13 cellular contexts compared by ENCODE assay signal in genomic region chr6:136959471-136959891, GRCh38. TPM values are rescaled to one million over a fixed set of nuclear protein-coding genes. Genes with fewer than 3 reads are reported as not detected.
DNase-seq lines count a peak whose midpoint lies in the region; TF ChIP-seq lines count a peak whose summit lies in the region.
"Had no signal": no experiment of that assay in that cellular context is flagged by ENCODE, and none has a peak within 500 bp of the region (broad histone marks: within the 10 kb centered on the region; RNA-seq: fewer than 3 reads in every experiment).

No MANE protein-coding gene starts in this region.

- H3K9me3 Mint-ChIP-seq in type B pancreatic cell = no peaks in the 10 kb centered on the region
- H3K9me3 Mint-ChIP-seq: activated CD4-positive, alpha-beta T cell treated with anti-CD3 and anti-CD28 coated beads, Interleukin-2, amount 10 ng/mL, durations not matched to agents 24 days and 14 days; activated T-helper 2 cell treated with anti-CD3 and anti-CD28 coated beads, Interferon-gamma antibody, Interleukin-2, Interleukin-4, amounts not matched to agents 10 μg/mL and 5 μg/mL and 100 μg/mL, durations not matched to agents 14 hours and 24 hours and 36 hours; immature natural killer cell had no signal

- peak; percentile 53 to 57 for DNase-seq in NCI-H526 (lab: John Stamatoyannopoulos, UW)
- DNase-seq in NCI-H526 treated with DMSO at 0.1 percent for 48 hours (lab: John Stamatoyannopoulos, UW) = no peak
- peak; percentile 72 for DNase-seq in NCI-H510A (lab: John Stamatoyannopoulos, UW)
- peak; percentile 8 to 42 for DNase-seq in erythroblast (lab: John Stamatoyannopoulos, UW)
- DNase-seq in type B pancreatic cell (ENCODE audit: extremely low spot score, unreplicated experiment) = no peak
- DNase-seq in 8988T = no peak
- no peak for DNase-seq in NCI-H2227 (lab: John Stamatoyannopoulos, UW; ENCODE audit: unreplicated experiment)
- no peak for DNase-seq in esophagus squamous epithelium (lab: John Stamatoyannopoulos, UW)
- DNase-seq: activated CD4-positive, alpha-beta T cell treated with anti-CD3 and anti-CD28 coated beads, Interleukin-2, amount 10 ng/mL, durations not matched to agents 24 days and 14 days; immature natural killer cell had no signal

- no peak for TF ChIP-seq POLR2A in erythroblast (IDR thresholded peaks at IDR 0.05; ENCODE audit: low read length)
- TF ChIP-seq POLR2A in esophagus squamous epithelium (IDR thresholded peaks at IDR 0.05) = no peak

- H3K4me1 Mint-ChIP-seq in type B pancreatic cell (ENCODE audit: unreplicated experiment) = peaks cover 18% of the 10 kb centered on the region

- peak overlapping the region; percentile 65 for H3K27ac Mint-ChIP-seq in type B pancreatic cell
- H3K27ac Mint-ChIP-seq: activated CD4-positive, alpha-beta T cell treated with anti-CD3 and anti-CD28 coated beads, Interleukin-2, amount 10 ng/mL, durations not matched to agents 24 days and 14 days; activated T-helper 2 cell treated with anti-CD3 and anti-CD28 coated beads, Interferon-gamma antibody, Interleukin-2, Interleukin-4, amounts not matched to agents 10 μg/mL and 5 μg/mL and 100 μg/mL, durations not matched to agents 14 hours and 24 hours and 36 hours; immature natural killer cell had no signal

- WGBS in esophagus squamous epithelium, 2 donors = 65% methylated on average over 9 to 11 of the region's 14 CpGs

- H3K27me3 ChIP-seq in esophagus squamous epithelium = peaks cover 0 to 17% (median 0%) of the 10 kb centered on the region in 4 donors

- TF ChIP-seq CTCF in type B pancreatic cell (conservative IDR thresholded peaks at IDR 0.05) (no peak), esophagus squamous epithelium (IDR thresholded peaks at IDR 0.05) (no peak)

- H3K4me1 ChIP-seq in esophagus squamous epithelium = no peaks in the 10 kb centered on the region

- H3K4me3 Mint-ChIP-seq in type B pancreatic cell = no peak overlapping the region
- H3K4me3 Mint-ChIP-seq: activated CD4-positive, alpha-beta T cell treated with anti-CD3 and anti-CD28 coated beads, Interleukin-2, amount 10 ng/mL, durations not matched to agents 24 days and 14 days had no signal

- H3K9me3 ChIP-seq in esophagus squamous epithelium = no peaks in the 10 kb centered on the region

- intact Hi-C loops in esophagus squamous epithelium (cut with DNase I) = no loop called here

- H3K27me3 Mint-ChIP-seq in type B pancreatic cell = peaks cover 3% of the 10 kb centered on the region

- H3K4me3 ChIP-seq in esophagus squamous epithelium = no peak overlapping the region

- H3K36me3 ChIP-seq in esophagus squamous epithelium = no peaks in the 10 kb centered on the region

- H3K36me3 Mint-ChIP-seq in type B pancreatic cell = no peaks in the 10 kb centered on the region
- H3K36me3 Mint-ChIP-seq: immature natural killer cell had no signal

- H3K27ac ChIP-seq in esophagus squamous epithelium = no peak overlapping the region
- H3K27ac ChIP-seq: HL-60 had no signal

RNA-seq across cellular contexts. Expression of gene SLC35D3, which starts 37.4 kb away (rescaled TPM):
- total RNA-seq in type B pancreatic cell (ENCODE audit: low replicate concordance) (0.41 and 0.50 TPM in 2 replicates), esophagus squamous epithelium (not detected)
- total RNA-seq: activated CD4-positive, alpha-beta T cell treated with anti-CD3 and anti-CD28 coated beads, Interleukin-2, amount 10 ng/mL, durations not matched to agents 24 days and 14 days; activated T-helper 2 cell treated with anti-CD3 and anti-CD28 coated beads, Interferon-gamma antibody, Interleukin-2, Interleukin-4, amounts not matched to agents 10 μg/mL and 5 μg/mL and 100 μg/mL, durations not matched to agents 14 hours and 24 hours and 36 hours; esophagus mucosa had no signal

Comparison
In these comparisons a context has a peak if more than half of its experiments do, and no peak if none do; other contexts are left out.
1. DNase-seq: peak in NCI-H526 (2 of 2), NCI-H510A (single experiment) and erythroblast (2 of 2); none in NCI-H526 treated with DMSO at 0.1 percent for 48 hours (single experiment), type B pancreatic cell (single experiment), 8988T (single experiment), NCI-H2227 (single experiment) and esophagus squamous epithelium (single experiment).